Comparison of ENCODE assay signal across 8 cellular contexts in genomic region chr9:91419222-91420191, GRCh38. TPM values are rescaled to one million over a fixed set of nuclear protein-coding genes. Genes with fewer than 3 reads are reported as not detected.
DNase-seq lines count a peak whose midpoint lies in the region; ATAC-seq, FAIRE-seq and TF ChIP-seq lines count a peak whose summit lies in the region.

No MANE protein-coding gene starts in this region.

- no peak overlapping the region for H3K4me2 ChIP-seq in OCI-LY7 (ENCODE audit: low read length)

- peak; percentile 3 for ATAC-seq in naive thymus-derived CD4-positive, alpha-beta T cell

- intact Hi-C loops in OCI-LY7 (cut with micrococcal nuclease; ENCODE audit: unreplicated experiment): loop anchor here (5.0 kb wide), 1 partner anchor 303 kb away; no protein-coding TSS in a partner anchor
- intact Hi-C loops in naive thymus-derived CD4-positive, alpha-beta T cell (cut with micrococcal nuclease): loop anchor here (2.0 to 5.0 kb wide), 2 partner anchors 25 to 698 kb away; partner anchors contain the start of gene SPTLC1 (in 1 of the 2)
- intact Hi-C loops in CD4-positive, alpha-beta memory T cell (cut with micrococcal nuclease): loop anchor here (5.0 to 10.0 kb wide), 2 partner anchors 317 to 905 kb away; partner anchors contain the start of genes CENPP and NOL8
- intact Hi-C loops in kidney (cut with DNase I): no loop called here

- H3K27ac ChIP-seq in OCI-LY7 (ENCODE audit: low read depth, low read length, poor library complexity, severe bottlenecking): no peak overlapping the region
- H3K27ac ChIP-seq in naive thymus-derived CD4-positive, alpha-beta T cell (ENCODE audit: low read depth, low read length): no peak overlapping the region
- H3K27ac ChIP-seq in CD4-positive, alpha-beta memory T cell (ENCODE audit: low read depth, low read length): no peak overlapping the region
- H3K27ac ChIP-seq in kidney (ENCODE audit: low read depth in 2 of 2, low read length in 2 of 2): peak overlapping the region in 1 of 2 donors; percentile 71

- H3K36me3 Mint-ChIP-seq in chondrocyte (ENCODE audit: low read depth): no peaks in the 10 kb centered on the region
- peaks cover 0 to 15% (median 0%) of the 10 kb centered on the region in 5 donors for H3K36me3 Mint-ChIP-seq in naive thymus-derived CD4-positive, alpha-beta T cell
- H3K36me3 Mint-ChIP-seq in CD4-positive, alpha-beta memory T cell: peaks cover 0 to 10% of the 10 kb centered on the region in 2 donors

- CTCF ChIA-PET in OCI-LY7 (lab: Charles Lee; ENCODE audit: unreplicated experiment): interaction anchor here (0.6 kb wide), 1 partner anchor 226 kb away, joined by 4 read pairs; no protein-coding TSS in a partner anchor
- CTCF ChIA-PET in naive thymus-derived CD4-positive, alpha-beta T cell (lab: Charles Lee): interaction anchor here (0.6 kb wide), 1 partner anchor 266 kb away, joined by 4 read pairs; no protein-coding TSS in a partner anchor
- CTCF ChIA-PET in CD4-positive, alpha-beta memory T cell (lab: Charles Lee; ENCODE audit: partially characterized antibody): interaction anchor here (0.7 kb wide), 1 partner anchor 245 kb away, joined by 3 read pairs; no protein-coding TSS in a partner anchor

- H3K27me3 Mint-ChIP-seq in chondrocyte (ENCODE audit: low read depth): no peaks in the 10 kb centered on the region
- peaks cover 0 to 44% (median 29%) of the 10 kb centered on the region in 5 donors for H3K27me3 Mint-ChIP-seq in naive thymus-derived CD4-positive, alpha-beta T cell
- peaks cover 29 to 34% of the 10 kb centered on the region in 2 donors for H3K27me3 Mint-ChIP-seq in CD4-positive, alpha-beta memory T cell

- H3K9me3 Mint-ChIP-seq in chondrocyte (ENCODE audit: low read depth): no peaks in the 10 kb centered on the region
- peaks cover 0 to 6% (median 0%) of the 10 kb centered on the region in 11 donors for H3K9me3 Mint-ChIP-seq in naive thymus-derived CD4-positive, alpha-beta T cell
- H3K9me3 Mint-ChIP-seq in CD4-positive, alpha-beta memory T cell: no peaks in the 10 kb centered on the region

- FAIRE-seq in kidney (lab: Jason Lieb, UNC): no peak

- H3K27ac Mint-ChIP-seq in chondrocyte (ENCODE audit: unreplicated experiment): peak overlapping the region; percentile 99
- H3K27ac Mint-ChIP-seq in naive thymus-derived CD4-positive, alpha-beta T cell: peak overlapping the region in 1 of 9 donors; percentile 87
- H3K27ac Mint-ChIP-seq in CD4-positive, alpha-beta memory T cell: no peak overlapping the region

- TF ChIP-seq CTCF in OCI-LY7 (conservative IDR thresholded peaks at IDR 0.05; ENCODE audit: low read length) (no peak), chondrocyte (IDR thresholded peaks at IDR 0.05) (no peak), kidney (IDR thresholded peaks at IDR 0.05; ENCODE audit: borderline replicate concordance, extremely low read depth, insufficient read depth) (no peak)

- DNase-seq in GM04504 (ENCODE audit: low read depth): peak; percentile 91
- no peak for DNase-seq in OCI-LY7 (ENCODE audit: low spot score)
- no peak for DNase-seq in chondrocyte (ENCODE audit: low spot score)
- DNase-seq in naive thymus-derived CD4-positive, alpha-beta T cell: no peak
- no peak for DNase-seq in CD4-positive, alpha-beta memory T cell
- no peak for DNase-seq in kidney
- no peak for DNase-seq in NCI-H2107 treated with DMSO at 0.1 percent for 48 hours (lab: John Stamatoyannopoulos, UW; ENCODE audit: unreplicated experiment)
- DNase-seq in HPDE6-E6E7 (ENCODE audit: extremely low spot score): no peak

- H3K79me2 ChIP-seq in OCI-LY7 (ENCODE audit: insufficient read depth, low read depth, low read length): peaks cover 21% of the 10 kb centered on the region

- no peaks in the 10 kb centered on the region for H3K9me2 ChIP-seq in OCI-LY7 (ENCODE audit: insufficient read depth, low read length)

- peaks cover 71% of the 10 kb centered on the region for H3K4me1 Mint-ChIP-seq in chondrocyte (ENCODE audit: low read depth)
- peaks cover 12 to 67% (median 26%) of the 10 kb centered on the region in 7 donors for H3K4me1 Mint-ChIP-seq in naive thymus-derived CD4-positive, alpha-beta T cell
- H3K4me1 Mint-ChIP-seq in CD4-positive, alpha-beta memory T cell: peaks cover 19 to 28% (median 24%) of the 10 kb centered on the region in 4 donors

- H4K20me1 ChIP-seq in OCI-LY7 (ENCODE audit: insufficient read depth, low read length): peaks cover 23% of the 10 kb centered on the region; the same call in 1 of the 2 replicates

- POLR2A ChIA-PET in OCI-LY7 (lab: Charles Lee): no interaction called here
- POLR2A ChIA-PET in naive thymus-derived CD4-positive, alpha-beta T cell (lab: Charles Lee): no interaction called here
- POLR2A ChIA-PET in CD4-positive, alpha-beta memory T cell (lab: Charles Lee; ENCODE audit: partially characterized antibody): no interaction called here

- no peak overlapping the region for H2AFZ ChIP-seq in OCI-LY7 (ENCODE audit: low read length)

- BruUV-seq in OCI-LY7 (replicated peaks; lab: Mats Ljungman, UMichigan): TSS peak; percentile 3

- H3K9ac ChIP-seq in kidney (ENCODE audit: low read length in 2 of 2): no peak overlapping the region

- H3K27me3 ChIP-seq in naive thymus-derived CD4-positive, alpha-beta T cell (ENCODE audit: control insufficient read depth in 2 of 2, insufficient read depth in 2 of 2, low read length in 2 of 2): peaks cover 0 to 12% of the 10 kb centered on the region in 2 donors
- peaks cover 18% of the 10 kb centered on the region for H3K27me3 ChIP-seq in CD4-positive, alpha-beta memory T cell (ENCODE audit: insufficient read depth, low read length)

- H3K36me3 ChIP-seq in OCI-LY7 (ENCODE audit: insufficient read depth, low read length) (no peaks in the 10 kb centered on the region), kidney (ENCODE audit: control insufficient read depth in 1 of 2, insufficient read depth in 2 of 2, low read length in 2 of 2) (no peaks in the 10 kb centered on the region)
- H3K36me3 ChIP-seq in naive thymus-derived CD4-positive, alpha-beta T cell (ENCODE audit: control insufficient read depth in 2 of 3, insufficient read depth in 3 of 3, low read length in 3 of 3): no peaks in the 10 kb centered on the region
- no peaks in the 10 kb centered on the region for H3K36me3 ChIP-seq in CD4-positive, alpha-beta memory T cell (ENCODE audit: insufficient read depth, low read length)

- H3K4me3 ChIP-seq in OCI-LY7 (ENCODE audit: low read depth, low read length, poor library complexity, severe bottlenecking) (no peak overlapping the region), kidney (ENCODE audit: low read length in 2 of 2) (peak overlapping the region in 1 of 2 donors; percentile 36)
- H3K4me3 ChIP-seq in naive thymus-derived CD4-positive, alpha-beta T cell (ENCODE audit: low read length): no peak overlapping the region
- no peak overlapping the region for H3K4me3 ChIP-seq in CD4-positive, alpha-beta memory T cell (ENCODE audit: low read length in 2 of 2)

- H3K4me1 ChIP-seq in OCI-LY7 (ENCODE audit: insufficient read depth, low read length, poor library complexity, severe bottlenecking): peaks cover 12% of the 10 kb centered on the region
- H3K4me1 ChIP-seq in naive thymus-derived CD4-positive, alpha-beta T cell (ENCODE audit: control insufficient read depth in 2 of 2, insufficient read depth in 2 of 2, low read length in 2 of 2): peaks cover 14 to 25% of the 10 kb centered on the region in 2 donors
- peaks cover 21% of the 10 kb centered on the region for H3K4me1 ChIP-seq in CD4-positive, alpha-beta memory T cell (ENCODE audit: insufficient read depth, low read length)
- peaks cover 5 to 8% of the 10 kb centered on the region in 2 donors for H3K4me1 ChIP-seq in kidney (ENCODE audit: control insufficient read depth in 1 of 2, insufficient read depth in 1 of 2, low read depth in 1 of 2, low read length in 2 of 2)

- H3K9me3 ChIP-seq in OCI-LY7 (ENCODE audit: low read length) (no peaks in the 10 kb centered on the region), kidney (ENCODE audit: control insufficient read depth in 1 of 2, low read length in 2 of 2) (no peaks in the 10 kb centered on the region)
- no peaks in the 10 kb centered on the region for H3K9me3 ChIP-seq in naive thymus-derived CD4-positive, alpha-beta T cell (ENCODE audit: control insufficient read depth in 2 of 3, low read length in 3 of 3)
- no peaks in the 10 kb centered on the region for H3K9me3 ChIP-seq in CD4-positive, alpha-beta memory T cell (ENCODE audit: control insufficient read depth in 1 of 2, low read length in 2 of 2)

- peak overlapping the region; percentile 43 for H3K4me3 Mint-ChIP-seq in chondrocyte (ENCODE audit: unreplicated experiment)
- H3K4me3 Mint-ChIP-seq in naive thymus-derived CD4-positive, alpha-beta T cell: peak overlapping the region in 3 of 10 donors; percentile 43 to 90 (median 58)
- peak overlapping the region in 1 of 8 donors; percentile 55 for H3K4me3 Mint-ChIP-seq in CD4-positive, alpha-beta memory T cell

RNA-seq across cellular contexts. Expression of gene NFIL3, which starts 4.1 kb away (rescaled TPM):
- 6.2 and 6.3 TPM in 2 replicates for total RNA-seq in OCI-LY7 (2014; rRNA removed; shearing (Covaris generic))
- total RNA-seq in OCI-LY7 (2022) (11.2 and 11.9 TPM in 2 replicates), chondrocyte (22.5 to 43.3 TPM (median 43.2 TPM) in 3 replicates), kidney (31.3 TPM)
- total RNA-seq in naive thymus-derived CD4-positive, alpha-beta T cell: 10 to 100 TPM in 3 of 5 experiments, 1 to 10 TPM in 2; 3.1 to 81.1 (median 32.5) TPM
- 1 to 10 TPM in 1 of 2 donors, under 1 TPM in 1; 0.33 to 1.3 TPM for polyA plus RNA-seq in naive thymus-derived CD4-positive, alpha-beta T cell
- 1 to 10 TPM; 2.9 to 3.3 TPM for total RNA-seq in CD4-positive, alpha-beta memory T cell
- polyA plus RNA-seq in CD4-positive, alpha-beta memory T cell: 1 to 10 TPM; 1.8 to 2.3 TPM
- 16.7 TPM for polyA plus RNA-seq in kidney (ENCODE audit: insufficient read depth, low read depth, low replicate concordance)

RNA-seq across cellular contexts. Expression of gene AUH, which starts 57.8 kb away (rescaled TPM):
- 24.5 and 31.7 TPM in 2 replicates for total RNA-seq in OCI-LY7 (2014; rRNA removed; shearing (Covaris generic))
- total RNA-seq in OCI-LY7 (2022) (16.7 and 16.9 TPM in 2 replicates), chondrocyte (8.8 to 11.5 TPM (median 9.1 TPM) in 3 replicates), kidney (31.6 TPM)
- 10 to 100 TPM; 17.2 to 30.1 (median 25.9) TPM for total RNA-seq in naive thymus-derived CD4-positive, alpha-beta T cell
- 10 to 100 TPM; 11.6 to 12.1 TPM for polyA plus RNA-seq in naive thymus-derived CD4-positive, alpha-beta T cell
- 10 to 100 TPM; 23.6 to 25.2 TPM for total RNA-seq in CD4-positive, alpha-beta memory T cell
- polyA plus RNA-seq in CD4-positive, alpha-beta memory T cell: 10 to 100 TPM in 1 of 2 donors, 1 to 10 TPM in 1; 9.9 to 17.9 TPM
- 63.5 TPM for polyA plus RNA-seq in kidney (ENCODE audit: insufficient read depth, low read depth, low replicate concordance)
